Comparison of ENCODE assay signal across 8 cellular contexts in genomic region chr6:34248727-34249468, GRCh38. TPM values are rescaled to one million over a fixed set of nuclear protein-coding genes. Genes with fewer than 3 reads are reported as not detected.
DNase-seq lines count a peak whose midpoint lies in the region; ATAC-seq, FAIRE-seq and TF ChIP-seq lines count a peak whose summit lies in the region.

TSS of gene SMIM29 (minus strand) at chr6:34249006. CDS start at chr6:34247791, 1,215 bp downstream.

- peak; percentile 65 for TF ChIP-seq CTCF in WTC11 (IDR thresholded peaks at IDR 0.05)
- TF ChIP-seq CTCF in bronchial epithelial cell (IDR thresholded peaks at IDR 0.05; ENCODE audit: insufficient read depth, low read length, severe bottlenecking), result peak; percentile 87
- peak; percentile 98 to 100 (median 100) for TF ChIP-seq CTCF in spleen (IDR thresholded peaks at IDR 0.05 in 8 of 11, conservative IDR thresholded peaks at IDR 0.05 in 3 of 11)

- POLR2A ChIA-PET in WTC11 (lab: Charles Lee), result interaction anchor here (0.9 to 2.2 kb wide), 8 partner anchors 12 to 177 kb away, joined by 3 to 13 read pairs (median 4); partner anchors contain the start of genes HMGA1 and RPS10

- no peaks in the 10 kb centered on the region for H3K27me3 Mint-ChIP-seq in WTC11 (ENCODE audit: low read depth)

- ATAC-seq in GM18909 (IDR thresholded peaks at IDR 0.05; ENCODE audit: poor library complexity, unreplicated experiment) (peak; percentile 84), HG03175 (IDR thresholded peaks at IDR 0.05; ENCODE audit: unreplicated experiment) (peak; percentile 77), WTC11 (peak; percentile 68)

- peaks cover 18 to 59% (median 45%) of the 10 kb centered on the region in 6 donors for H3K4me1 ChIP-seq in spleen

- H3K36me3 Mint-ChIP-seq in WTC11, result peaks cover 10% of the 10 kb centered on the region

- H3K4me3 Mint-ChIP-seq in WTC11, result peak within 1 kb of the TSS; percentile 88

- WGBS in spleen, 5 donors, result 0% methylated on average over 13 to 79 of the region's 79 CpGs

- intact Hi-C loops in spleen (cut with DNase I; ENCODE audit: low total_unique reads), result loop anchor here (2.0 kb wide), 2 partner anchors 144 to 166 kb away; partner anchors contain the start of gene NUDT3

- H3K27ac Mint-ChIP-seq in WTC11, result peak within 1 kb of the TSS; percentile 83

- CTCF ChIA-PET in WTC11 (lab: Charles Lee), result interaction anchor here (0.6 to 3.5 kb wide), 42 partner anchors 9 to 360 kb away, joined by 3 to 51 read pairs (median 4); partner anchors contain the start of genes GRM4, HMGA1, NUDT3 and RPS10

- H3K27ac ChIP-seq in spleen, result peak within 1 kb of the TSS; percentile 92 to 98 (median 94)

- peaks cover 2% of the 10 kb centered on the region for H3K36me3 ChIP-seq in bronchial epithelial cell (ENCODE audit: control insufficient read depth, insufficient read depth, low read length)
- peaks cover 0 to 36% (median 0%) of the 10 kb centered on the region in 6 donors for H3K36me3 ChIP-seq in spleen

- FAIRE-seq in bronchial epithelial cell (lab: Jason Lieb, UNC), result no peak

- H3K9me3 Mint-ChIP-seq in WTC11, result no peaks in the 10 kb centered on the region

- no peak for TF ChIP-seq POLR2A in spleen (IDR thresholded peaks at IDR 0.05)

- H3K9me3 ChIP-seq in spleen, result no peaks in the 10 kb centered on the region

- peaks cover 29% of the 10 kb centered on the region for H3K4me1 Mint-ChIP-seq in WTC11

- H3K4me3 ChIP-seq in bronchial epithelial cell (ENCODE audit: low read depth, low read length) (peak within 1 kb of the TSS; percentile 52), spleen (peak within 1 kb of the TSS; percentile 64 to 90 (median 78))

- peak; percentile 97 for DNase-seq in AG08395 (ENCODE audit: low spot score)
- peak; percentile 93 for DNase-seq in NCI-H226
- DNase-seq in WTC11 (ENCODE audit: low spot score), result peak; percentile 98
- peak; percentile 82 for DNase-seq in bronchial epithelial cell (ENCODE audit: low read depth)
- peak; percentile 93 for DNase-seq in inferior parietal cortex (ENCODE audit: extremely low spot score)
- DNase-seq in spleen, result peak; percentile 100

- H3K27me3 ChIP-seq in bronchial epithelial cell (ENCODE audit: control insufficient read depth, insufficient read depth, low read length), result no peaks in the 10 kb centered on the region
- no peaks in the 10 kb centered on the region for H3K27me3 ChIP-seq in spleen (replicated peaks in 1 of 7)

TF ChIP-seq in WTC11, 78 proteins besides CTCF, POLR2A, EP300 and RAD21 (continues in another document):
- TF ChIP-seq MLX (CRISPR knock-in tag; IDR thresholded peaks at IDR 0.05) (no peak), CREM (CRISPR knock-in tag; IDR thresholded peaks at IDR 0.05) (0 out of 2 replicates have a peak, but pooled peaks have one; percentile 49), GABPB1 (CRISPR knock-in tag; IDR thresholded peaks at IDR 0.05) (peak; percentile 28; the same call in 1 of the 2 replicates), SP1 (CRISPR knock-in tag; conservative IDR thresholded peaks at IDR 0.05) (peak; percentile 74), NFYB (CRISPR knock-in tag; conservative IDR thresholded peaks at IDR 0.05; ENCODE audit: low read depth) (0 out of 2 replicates have a peak, but pooled peaks have one; percentile 41), AR (CRISPR knock-in tag; IDR thresholded peaks at IDR 0.05) (no peak), ESRRA (CRISPR knock-in tag; IDR thresholded peaks at IDR 0.05; ENCODE audit: borderline replicate concordance) (0 out of 2 replicates have a peak, but pooled peaks have one; percentile 38), FOXK1 (CRISPR knock-in tag; IDR thresholded peaks at IDR 0.05) (peak; percentile 12; the same call in 1 of the 2 replicates), JAZF1 (CRISPR knock-in tag; IDR thresholded peaks at IDR 0.05) (no peak), FOXJ3 (CRISPR knock-in tag; IDR thresholded peaks at IDR 0.05; ENCODE audit: borderline replicate concordance) (no peak), HMGXB4 (CRISPR knock-in tag; IDR thresholded peaks at IDR 0.05) (peak; percentile 88), ERG (CRISPR knock-in tag; IDR thresholded peaks at IDR 0.05) (no peak), ZBTB43 (CRISPR knock-in tag; IDR thresholded peaks at IDR 0.05) (peak; percentile 63; the same call in 1 of the 2 replicates)

RNA-seq across cellular contexts. Expression of gene SMIM29, which starts in this region (rescaled TPM):
- 11.7 to 15.1 TPM (median 14.1 TPM) in 3 replicates for total RNA-seq in WTC11 (2021)
- total RNA-seq in bronchial epithelial cell, result 10.8 and 11.6 TPM in 2 replicates
- total RNA-seq in spleen, result 10 to 100 TPM; 24.7 to 40.7 (median 33.9) TPM
- 10 to 100 TPM; 69.0 to 73.7 (median 71.5) TPM for polyA plus RNA-seq in spleen

Comparison
In these comparisons a context has a peak if more than half of its experiments do, and no peak if none do; other contexts are left out.
1. Peak in every context shown above with its lines: DNase-seq, ATAC-seq, H3K4me3 ChIP-seq and H3K27ac ChIP-seq.